1 cellular context compared by ENCODE assay signal in genomic region chr7:68109299-68109698, GRCh38.
TF ChIP-seq lines count a peak whose summit lies in the region.

No MANE protein-coding gene starts in this region.

TF ChIP-seq in K562, 482 proteins besides CTCF, POLR2A, EP300 and RAD21 (continued from another document):
- TF ChIP-seq NFE2L1 (tag; IDR thresholded peaks at IDR 0.05; ENCODE audit: borderline replicate concordance, low read depth) (peak; percentile 15; the same call in 1 of the 2 replicates), NR2C1 (IDR thresholded peaks at IDR 0.05) (no peak), NR2C1 (tag; IDR thresholded peaks at IDR 0.05) (no peak), HOXB6 (CRISPR knock-in tag; IDR thresholded peaks at IDR 0.05; ENCODE audit: borderline replicate concordance) (no peak)
